ENCODE assay signal across 16 cellular contexts in genomic region chr17:16453493-16453851, GRCh38. TPM values are rescaled to one million over a fixed set of nuclear protein-coding genes. Genes with fewer than 3 reads are reported as not detected.
DNase-seq lines count a peak whose midpoint lies in the region; ATAC-seq and TF ChIP-seq lines count a peak whose summit lies in the region.
"Had no signal": no experiment of that assay in that cellular context is flagged by ENCODE, and none has a peak within 500 bp of the region (broad histone marks: within the 10 kb centered on the region; RNA-seq: fewer than 3 reads in every experiment).

No MANE protein-coding gene starts in this region.

- ATAC-seq in natural killer cell (peak in 2 of 3 donors; percentile 7 to 12), T-helper 17 cell (no peak)
- no peak for ATAC-seq in natural killer cell treated with Interleukin-12 subunit alpha and Interleukin-12 subunit beta and Interleukin-15 and Interleukin-18, amount 100 ng/mL, for 72 hours

- H3K4me3 Mint-ChIP-seq in natural killer cell (no peak overlapping the region), T-helper 17 cell (peak overlapping the region; percentile 79), glutamatergic neuron (ENCODE audit: unreplicated experiment) (peak overlapping the region; percentile 19), progenitor cell of endocrine pancreas (ENCODE audit: low read depth) (no peak overlapping the region)
- no peak overlapping the region for H3K4me3 Mint-ChIP-seq in natural killer cell treated with Interleukin-12 subunit alpha and Interleukin-12 subunit beta and Interleukin-15 and Interleukin-18, amount 100 ng/mL, for 72 hours
- H3K4me3 Mint-ChIP-seq: activated CD4-positive, alpha-beta T cell treated with anti-CD3 and anti-CD28 coated beads for 36 hours; stimulated activated naive CD8-positive, alpha-beta T cell treated with anti-CD3 and anti-CD28 coated beads, Interleukin-15, Interleukin-2, amounts not matched to agents 100 ng/mL and 50 ng/mL, for 24 hours; T-helper 1 cell treated with Interleukin-12 subunit alpha and Interleukin-12 subunit beta and Interleukin-4 antibody, amounts not matched to agents 30 μg/mL and 1 μg/mL, for 36 hours had no signal

- H3K27ac Mint-ChIP-seq in natural killer cell: peak overlapping the region in 1 of 2 donors; percentile 63
- H3K27ac Mint-ChIP-seq in natural killer cell treated with Interleukin-12 subunit alpha and Interleukin-12 subunit beta and Interleukin-15 and Interleukin-18, amount 100 ng/mL, for 72 hours: no peak overlapping the region
- peak overlapping the region; percentile 88 for H3K27ac Mint-ChIP-seq in T-helper 17 cell
- H3K27ac Mint-ChIP-seq in glutamatergic neuron (ENCODE audit: unreplicated experiment): peak overlapping the region; percentile 89
- no peak overlapping the region for H3K27ac Mint-ChIP-seq in progenitor cell of endocrine pancreas
- H3K27ac Mint-ChIP-seq: activated CD4-positive, alpha-beta T cell treated with anti-CD3 and anti-CD28 coated beads for 36 hours; activated T-helper 2 cell treated with anti-CD3 and anti-CD28 coated beads, Interferon-gamma antibody, Interleukin-2, Interleukin-4, amounts not matched to agents 10 μg/mL and 5 μg/mL and 100 μg/mL, durations not matched to agents 14 hours and 24 hours and 36 hours; stimulated activated naive CD8-positive, alpha-beta T cell treated with anti-CD3 and anti-CD28 coated beads, Interleukin-15, Interleukin-2, amounts not matched to agents 100 ng/mL and 50 ng/mL, for 24 hours had no signal

- peaks cover 9% of the 10 kb centered on the region for H3K4me1 ChIP-seq in vagina
- H3K4me1 ChIP-seq: Peyer's patch had no signal

- DNase-seq in natural killer cell (no peak), T-helper 17 cell (no peak), glutamatergic neuron (no peak), vagina (ENCODE audit: extremely low spot score in 2 of 2) (no peak), progenitor cell of endocrine pancreas (ENCODE audit: low spot score, unreplicated experiment) (no peak), SW480 (ENCODE audit: low spot score) (no peak)
- no peak for DNase-seq in natural killer cell treated with Interleukin-12 subunit alpha and Interleukin-12 subunit beta and Interleukin-15 and Interleukin-18, amount 100 ng/mL, for 72 hours (ENCODE audit: low spot score)
- no peak for DNase-seq in stimulated activated CD4-positive, alpha-beta T cell treated with anti-CD3 and anti-CD28 coated beads, Interleukin-12 subunit alpha, Interleukin-12 subunit beta, amount 100 ng/mL, for 4 hours

- peaks cover 0 to 8% of the 10 kb centered on the region in 2 donors for H3K36me3 ChIP-seq in vagina

- H3K4me1 Mint-ChIP-seq in natural killer cell (peaks cover 12 to 22% of the 10 kb centered on the region in 2 donors), T-helper 17 cell (peaks cover 10% of the 10 kb centered on the region), glutamatergic neuron (ENCODE audit: low read depth, unreplicated experiment) (peaks cover 14% of the 10 kb centered on the region), progenitor cell of endocrine pancreas (ENCODE audit: low read depth) (no peaks in the 10 kb centered on the region)
- H3K4me1 Mint-ChIP-seq in natural killer cell treated with Interleukin-12 subunit alpha and Interleukin-12 subunit beta and Interleukin-15 and Interleukin-18, amount 100 ng/mL, for 72 hours (ENCODE audit: low read depth in 2 of 2): peaks cover 9 to 10% of the 10 kb centered on the region in 2 donors

- intact Hi-C loops in natural killer cell (cut with micrococcal nuclease) (loop anchor here (1.0 kb wide), 1 partner anchor 68 kb away; no protein-coding TSS in a partner anchor), vagina (cut with DNase I) (no loop called here)

- no peaks in the 10 kb centered on the region for H3K36me3 Mint-ChIP-seq in natural killer cell
- H3K36me3 Mint-ChIP-seq in natural killer cell treated with Interleukin-12 subunit alpha and Interleukin-12 subunit beta and Interleukin-15 and Interleukin-18, amount 100 ng/mL, for 72 hours: no peaks in the 10 kb centered on the region
- H3K36me3 Mint-ChIP-seq in T-helper 17 cell (ENCODE audit: low read depth): no peaks in the 10 kb centered on the region
- no peaks in the 10 kb centered on the region for H3K36me3 Mint-ChIP-seq in glutamatergic neuron (ENCODE audit: unreplicated experiment)
- peaks cover 4% of the 10 kb centered on the region for H3K36me3 Mint-ChIP-seq in progenitor cell of endocrine pancreas (ENCODE audit: insufficient read depth)

- H3K27me3 ChIP-seq in vagina: no peaks in the 10 kb centered on the region
- H3K27me3 ChIP-seq: dorsolateral prefrontal cortex, esophagus muscularis mucosa, Peyer's patch, spleen had no signal

- TF ChIP-seq CTCF in natural killer cell (IDR thresholded peaks at IDR 0.05): no peak
- TF ChIP-seq CTCF in glutamatergic neuron (IDR thresholded peaks at IDR 0.05; ENCODE audit: partially characterized antibody, unreplicated experiment): no peak
- no peak for TF ChIP-seq CTCF in vagina (IDR thresholded peaks at IDR 0.05)
- no peak for TF ChIP-seq CTCF in progenitor cell of endocrine pancreas (IDR thresholded peaks at IDR 0.05; ENCODE audit: unreplicated experiment)

- TF ChIP-seq POLR2A in vagina (IDR thresholded peaks at IDR 0.05): no peak

- H3K9me3 ChIP-seq in T-helper 17 cell (ENCODE audit: control insufficient read depth, low read length, poor library complexity, severe bottlenecking) (no peaks in the 10 kb centered on the region), vagina (no peaks in the 10 kb centered on the region)
- H3K9me3 ChIP-seq: esophagus muscularis mucosa, Peyer's patch, spleen had no signal

- H3K27me3 Mint-ChIP-seq in natural killer cell (ENCODE audit: low read depth in 2 of 2) (no peaks in the 10 kb centered on the region), T-helper 17 cell (no peaks in the 10 kb centered on the region), glutamatergic neuron (ENCODE audit: unreplicated experiment) (peaks cover 16% of the 10 kb centered on the region), progenitor cell of endocrine pancreas (no peaks in the 10 kb centered on the region)
- no peaks in the 10 kb centered on the region for H3K27me3 Mint-ChIP-seq in natural killer cell treated with Interleukin-12 subunit alpha and Interleukin-12 subunit beta and Interleukin-15 and Interleukin-18, amount 100 ng/mL, for 72 hours
- H3K27me3 Mint-ChIP-seq: activated CD4-positive, alpha-beta T cell treated with anti-CD3 and anti-CD28 coated beads for 36 hours; stimulated activated naive CD8-positive, alpha-beta T cell treated with anti-CD3 and anti-CD28 coated beads, Interleukin-15, Interleukin-2, amounts not matched to agents 100 ng/mL and 50 ng/mL, for 24 hours had no signal

- no peak overlapping the region for H3K4me3 ChIP-seq in vagina
- H3K4me3 ChIP-seq: dorsolateral prefrontal cortex, esophagus muscularis mucosa, Peyer's patch, spleen had no signal

- peak overlapping the region; percentile 8 for H3K27ac ChIP-seq in vagina
- H3K27ac ChIP-seq: esophagus muscularis mucosa had no signal

- H3K9me3 Mint-ChIP-seq in natural killer cell (no peaks in the 10 kb centered on the region), glutamatergic neuron (ENCODE audit: unreplicated experiment) (peaks cover 6% of the 10 kb centered on the region), progenitor cell of endocrine pancreas (ENCODE audit: low read depth) (no peaks in the 10 kb centered on the region)
- H3K9me3 Mint-ChIP-seq in natural killer cell treated with Interleukin-12 subunit alpha and Interleukin-12 subunit beta and Interleukin-15 and Interleukin-18, amount 100 ng/mL, for 72 hours: no peaks in the 10 kb centered on the region
- H3K9me3 Mint-ChIP-seq: activated T-helper 2 cell treated with anti-CD3 and anti-CD28 coated beads, Interferon-gamma antibody, Interleukin-2, Interleukin-4, amounts not matched to agents 10 μg/mL and 5 μg/mL and 100 μg/mL, durations not matched to agents 14 hours and 24 hours and 36 hours; stimulated activated naive CD8-positive, alpha-beta T cell treated with anti-CD3 and anti-CD28 coated beads, Interleukin-15, Interleukin-2, amounts not matched to agents 100 ng/mL and 50 ng/mL, for 24 hours; T-helper 1 cell treated with Interleukin-12 subunit alpha and Interleukin-12 subunit beta and Interleukin-4 antibody, amounts not matched to agents 30 μg/mL and 1 μg/mL, for 36 hours had no signal

RNA-seq across cellular contexts. Expression of gene TRPV2, which starts 38.1 kb away (rescaled TPM):
- 100 to 1,000 TPM; 138 to 163 (median 147) TPM for total RNA-seq in natural killer cell
- 100 to 1,000 TPM in 1 of 2 donors, 10 to 100 TPM in 1; 83.8 to 125 TPM for total RNA-seq in natural killer cell treated with Interleukin-12 subunit alpha and Interleukin-12 subunit beta and Interleukin-15 and Interleukin-18, amount 100 ng/mL, for 72 hours
- total RNA-seq in T-helper 17 cell: 10 to 100 TPM; 87.1 to 91.1 TPM
- 27.0 TPM for total RNA-seq in glutamatergic neuron (ENCODE audit: unreplicated experiment)
- total RNA-seq in vagina: 22.3 TPM
- 1.3 and 2.1 TPM in 2 replicates for total RNA-seq in progenitor cell of endocrine pancreas

RNA-seq across cellular contexts. Expression of gene LRRC75A, which starts 38.5 kb away (rescaled TPM):
- 1 to 10 TPM; 2.6 to 3.0 (median 3.0) TPM for total RNA-seq in natural killer cell
- total RNA-seq in natural killer cell treated with Interleukin-12 subunit alpha and Interleukin-12 subunit beta and Interleukin-15 and Interleukin-18, amount 100 ng/mL, for 72 hours: 1 to 10 TPM; 1.9 to 2.6 TPM
- 1 to 10 TPM; 3.1 to 5.0 TPM for total RNA-seq in T-helper 17 cell
- 7.3 TPM for total RNA-seq in glutamatergic neuron (ENCODE audit: unreplicated experiment)
- 1.7 TPM for total RNA-seq in vagina
- total RNA-seq in progenitor cell of endocrine pancreas: 8.5 and 9.7 TPM in 2 replicates

Comparison
In these comparisons a context has a peak if more than half of its experiments do, and no peak if none do; other contexts are left out.
1. ATAC-seq: peak in natural killer cell (2 of 3); none in natural killer cell treated with Interleukin-12 subunit alpha and Interleukin-12 subunit beta and Interleukin-15 and Interleukin-18, amount 100 ng/mL, for 72 hours (0 of 2) and T-helper 17 cell (single experiment).
2. H3K27ac Mint-ChIP-seq: peak in T-helper 17 cell (single experiment) and glutamatergic neuron (single experiment); none in natural killer cell treated with Interleukin-12 subunit alpha and Interleukin-12 subunit beta and Interleukin-15 and Interleukin-18, amount 100 ng/mL, for 72 hours (0 of 2) and progenitor cell of endocrine pancreas (single experiment).
3. H3K4me3 Mint-ChIP-seq: peak in T-helper 17 cell (single experiment) and glutamatergic neuron (single experiment); none in natural killer cell (single experiment), natural killer cell treated with Interleukin-12 subunit alpha and Interleukin-12 subunit beta and Interleukin-15 and Interleukin-18, amount 100 ng/mL, for 72 hours (single experiment) and progenitor cell of endocrine pancreas (single experiment).